15 cellular contexts compared by ENCODE assay signal in genomic region chr7:127900116-127900515, GRCh38.
"Had no signal": no experiment of that assay in that cellular context is flagged by ENCODE, and none has a peak within 500 bp of the region (broad histone marks: within the 10 kb centered on the region; RNA-seq: fewer than 3 reads in every experiment).

No MANE protein-coding gene starts in this region.

- H3K9me3 ChIP-seq: colonic mucosa, heart right ventricle, left ventricle myocardium inferior had no signal

- H3K27ac ChIP-seq: colonic mucosa, heart right ventricle, left ventricle myocardium inferior had no signal

- H3K4me3 Mint-ChIP-seq: activated T-helper 1 cell treated with anti-CD3 and anti-CD28 coated beads, Interleukin-12 subunit alpha, Interleukin-12 subunit beta, Interleukin-2, Interleukin-4 antibody, amounts not matched to agents 30 ng/mL and 10 ng/mL and 1 ng/mL, durations not matched to agents 14 hours and 24 hours and 36 hours; neural crest cell had no signal

- H3K9me3 Mint-ChIP-seq: activated T-helper 1 cell treated with anti-CD3 and anti-CD28 coated beads, Interleukin-12 subunit alpha, Interleukin-12 subunit beta, Interleukin-2, Interleukin-4 antibody, amounts not matched to agents 30 ng/mL and 10 ng/mL and 1 ng/mL, durations not matched to agents 14 hours and 24 hours and 36 hours; memory B cell; neural crest cell had no signal

- H3K4me3 ChIP-seq: cardiac muscle cell, colonic mucosa, heart right ventricle, left ventricle myocardium inferior had no signal

- FAIRE-seq: frontal cortex, keratinocyte, urothelium cell line had no signal

- H3K36me3 Mint-ChIP-seq: memory B cell had no signal

- H3K36me3 ChIP-seq: cardiac muscle cell, colonic mucosa, left ventricle myocardium inferior had no signal

- H3K4me1 ChIP-seq: colonic mucosa had no signal

- H3K27me3 Mint-ChIP-seq: memory B cell had no signal

- H3K27me3 ChIP-seq: cardiac muscle cell, colonic mucosa, heart right ventricle had no signal

- DNase-seq: activated CD4-positive, alpha-beta T cell treated with anti-CD3 and anti-CD28 coated beads for 4 hours; activated naive CD4-positive, alpha-beta T cell; colonic mucosa; effector CD4-positive, alpha-beta T cell; heart right ventricle; left ventricle myocardium inferior; stimulated activated CD4-positive, alpha-beta T cell treated with anti-CD3 and anti-CD28 coated beads, Interleukin-4, amount 100 ng/mL, for 4 hours; T-helper 9 cell had no signal

- H3K27ac Mint-ChIP-seq: activated T-helper 1 cell treated with anti-CD3 and anti-CD28 coated beads, Interleukin-12 subunit alpha, Interleukin-12 subunit beta, Interleukin-2, Interleukin-4 antibody, amounts not matched to agents 30 ng/mL and 10 ng/mL and 1 ng/mL, durations not matched to agents 14 hours and 24 hours and 36 hours; memory B cell had no signal
